ENCODE assay signal across 8 cellular contexts in the genomic region with DNA sequence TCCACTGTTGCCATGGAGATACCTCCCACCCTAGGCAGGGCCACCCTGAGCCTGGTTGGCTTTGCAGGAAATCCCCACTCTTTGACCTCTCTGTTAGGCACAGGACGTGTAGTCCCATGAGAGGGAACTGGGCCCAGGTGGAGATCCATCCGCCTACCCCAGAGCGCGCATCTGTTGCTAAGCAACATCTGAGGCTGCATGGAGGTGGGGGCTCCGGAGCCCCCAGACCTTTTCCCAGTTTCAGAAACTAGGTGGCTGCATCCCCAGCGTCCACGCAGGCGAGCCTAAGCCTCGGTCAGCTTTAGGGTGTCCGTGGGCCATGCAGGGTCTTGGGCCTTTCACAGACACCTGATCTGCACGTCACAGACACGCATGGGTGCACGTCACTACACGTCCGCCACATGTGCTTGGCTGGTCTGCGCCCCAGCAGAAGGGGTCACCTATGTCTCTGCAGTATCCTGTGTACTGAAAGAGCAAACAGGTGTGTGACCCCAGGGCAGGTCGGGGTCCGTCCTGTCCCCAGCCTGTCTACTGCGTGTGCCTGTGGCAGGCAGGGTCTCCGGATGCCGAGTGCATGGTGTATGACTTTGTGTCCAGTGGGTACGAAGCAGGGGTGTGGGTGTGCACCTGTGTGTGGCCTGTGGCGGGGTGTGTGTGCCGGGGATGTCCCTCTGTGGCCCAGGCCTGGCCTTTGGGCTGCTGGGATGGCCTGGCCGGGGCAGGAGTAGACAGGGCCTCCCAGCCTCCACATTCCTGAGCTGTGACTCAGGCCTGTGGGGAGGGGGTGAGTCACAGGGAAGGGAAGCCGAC. TPM values are rescaled to one million over a fixed set of nuclear protein-coding genes. Genes with fewer than 3 reads are reported as not detected.
DNase-seq lines count a peak whose midpoint lies in the region; ATAC-seq lines count a peak whose summit lies in the region.

No MANE protein-coding gene starts in this region.

- peak overlapping the region; percentile 38 for H3K4me3 Mint-ChIP-seq in activated naive CD4-positive, alpha-beta T cell treated with anti-CD3 and anti-CD28 coated beads for 36 hours
- peak overlapping the region; percentile 44 for H3K4me3 Mint-ChIP-seq in activated CD4-positive, alpha-beta memory T cell treated with anti-CD3 and anti-CD28 coated beads, Interleukin-2, amount 10 ng/mL, durations not matched to agents 7 days and 5 days

- H3K27me3 Mint-ChIP-seq in activated naive CD4-positive, alpha-beta T cell treated with anti-CD3 and anti-CD28 coated beads for 36 hours (ENCODE audit: low read depth), result no peaks in the 10 kb centered on the region
- H3K27me3 Mint-ChIP-seq in activated CD4-positive, alpha-beta memory T cell treated with anti-CD3 and anti-CD28 coated beads, Interleukin-2, amount 10 ng/mL, durations not matched to agents 7 days and 5 days, result peaks cover 3% of the 10 kb centered on the region

- H3K27ac Mint-ChIP-seq in activated naive CD4-positive, alpha-beta T cell treated with anti-CD3 and anti-CD28 coated beads for 36 hours, result no peak overlapping the region
- H3K27ac Mint-ChIP-seq in activated CD4-positive, alpha-beta memory T cell treated with anti-CD3 and anti-CD28 coated beads, Interleukin-2, amount 10 ng/mL, durations not matched to agents 7 days and 5 days, result peak overlapping the region; percentile 65

- no peaks in the 10 kb centered on the region for H3K9me3 Mint-ChIP-seq in activated naive CD4-positive, alpha-beta T cell treated with anti-CD3 and anti-CD28 coated beads for 36 hours
- no peaks in the 10 kb centered on the region for H3K9me3 Mint-ChIP-seq in activated CD4-positive, alpha-beta memory T cell treated with anti-CD3 and anti-CD28 coated beads, Interleukin-2, amount 10 ng/mL, durations not matched to agents 7 days and 5 days

- POLR2A ChIA-PET in activated CD4-positive, alpha-beta memory T cell treated with anti-CD3 and anti-CD28 coated beads, Interleukin-2, amount 10 ng/mL, durations not matched to agents 7 days and 5 days (lab: Charles Lee), result interaction anchor here (0.9 to 10.9 kb wide), 5 partner anchors 7 to 21 kb away, joined by 4 to 266 read pairs (median 119); a partner anchor contains a TSS

- CTCF ChIA-PET in activated naive CD4-positive, alpha-beta T cell treated with anti-CD3 and anti-CD28 coated beads for 36 hours (lab: Charles Lee), result interaction anchor here (1.6 to 11.1 kb wide), 2 partner anchors 12 to 21 kb away, joined by 13 to 233 read pairs; a partner anchor contains a TSS
- CTCF ChIA-PET in activated CD4-positive, alpha-beta memory T cell treated with anti-CD3 and anti-CD28 coated beads, Interleukin-2, amount 10 ng/mL, durations not matched to agents 7 days and 5 days (lab: Charles Lee), result interaction anchor here (1.4 to 11.2 kb wide), 4 partner anchors 11 to 244 kb away, joined by 3 to 412 read pairs (median 24); a partner anchor contains a TSS

- peaks cover 8% of the 10 kb centered on the region for H3K36me3 Mint-ChIP-seq in activated naive CD4-positive, alpha-beta T cell treated with anti-CD3 and anti-CD28 coated beads for 36 hours (ENCODE audit: low read depth)
- peaks cover 10% of the 10 kb centered on the region for H3K36me3 Mint-ChIP-seq in activated CD4-positive, alpha-beta memory T cell treated with anti-CD3 and anti-CD28 coated beads, Interleukin-2, amount 10 ng/mL, durations not matched to agents 7 days and 5 days (ENCODE audit: low read depth)

- no peak for ATAC-seq in HG02870 (IDR thresholded peaks at IDR 0.05; ENCODE audit: unreplicated experiment)

- intact Hi-C loops in activated naive CD4-positive, alpha-beta T cell treated with anti-CD3 and anti-CD28 coated beads for 36 hours (cut with micrococcal nuclease), result loop anchor here (5.0 kb wide), 2 partner anchors 603 to 653 kb away; a partner anchor contains a TSS

- no peak for DNase-seq in activated naive CD4-positive, alpha-beta T cell treated with anti-CD3 and anti-CD28 coated beads for 36 hours
- DNase-seq in activated naive CD4-positive, alpha-beta T cell treated with anti-CD3 and anti-CD28 coated beads, Interleukin-2, amount 50 U/mL, for 16 hours, result no peak
- no peak for DNase-seq in activated CD4-positive, alpha-beta memory T cell treated with anti-CD3 and anti-CD28 coated beads, Interleukin-2, amount 10 ng/mL, durations not matched to agents 7 days and 5 days
- peak; percentile 95 for DNase-seq in glomerular visceral epithelial cell (ENCODE audit: extremely low spot score)
- DNase-seq in renal cortical epithelial cell (ENCODE audit: low read depth), result peak; percentile 72
- DNase-seq in NCI-H1092 (lab: John Stamatoyannopoulos, UW), result no peak
- no peak for DNase-seq in effector CD4-positive, alpha-beta T cell

- H3K4me1 Mint-ChIP-seq in activated naive CD4-positive, alpha-beta T cell treated with anti-CD3 and anti-CD28 coated beads for 36 hours (ENCODE audit: low read depth), result peaks cover 45% of the 10 kb centered on the region
- peaks cover 51% of the 10 kb centered on the region for H3K4me1 Mint-ChIP-seq in activated CD4-positive, alpha-beta memory T cell treated with anti-CD3 and anti-CD28 coated beads, Interleukin-2, amount 10 ng/mL, durations not matched to agents 7 days and 5 days

RNA-seq across cellular contexts. Expression of a gene that starts 4.1 kb away (rescaled TPM):
- 100 to 1,000 TPM; 167 to 183 TPM for total RNA-seq in activated naive CD4-positive, alpha-beta T cell treated with anti-CD3 and anti-CD28 coated beads for 36 hours
- 100 to 1,000 TPM; 203 to 204 TPM for total RNA-seq in activated CD4-positive, alpha-beta memory T cell treated with anti-CD3 and anti-CD28 coated beads, Interleukin-2, amount 10 ng/mL, durations not matched to agents 7 days and 5 days
- 174 and 314 TPM in 2 replicates for total RNA-seq in renal cortical epithelial cell

RNA-seq across cellular contexts. Expression of a gene that starts 10.3 kb away (rescaled TPM):
- total RNA-seq in activated naive CD4-positive, alpha-beta T cell treated with anti-CD3 and anti-CD28 coated beads for 36 hours, result 10 to 100 TPM; 62.8 to 65.3 TPM
- 10 to 100 TPM; 45.9 to 50.1 TPM for total RNA-seq in activated CD4-positive, alpha-beta memory T cell treated with anti-CD3 and anti-CD28 coated beads, Interleukin-2, amount 10 ng/mL, durations not matched to agents 7 days and 5 days
- 13.9 and 21.5 TPM in 2 replicates for total RNA-seq in renal cortical epithelial cell

RNA-seq across cellular contexts. Expression of a gene that starts 16.6 kb away (rescaled TPM):
- 10 to 100 TPM; 50.1 to 52.9 TPM for total RNA-seq in activated naive CD4-positive, alpha-beta T cell treated with anti-CD3 and anti-CD28 coated beads for 36 hours
- total RNA-seq in activated CD4-positive, alpha-beta memory T cell treated with anti-CD3 and anti-CD28 coated beads, Interleukin-2, amount 10 ng/mL, durations not matched to agents 7 days and 5 days, result 10 to 100 TPM; 86.2 to 88.6 TPM
- 12.2 and 44.9 TPM in 2 replicates for total RNA-seq in renal cortical epithelial cell

RNA-seq across cellular contexts. Expression of a gene that starts 20.7 kb away (rescaled TPM):
- total RNA-seq in activated naive CD4-positive, alpha-beta T cell treated with anti-CD3 and anti-CD28 coated beads for 36 hours, result not detected
- total RNA-seq in activated CD4-positive, alpha-beta memory T cell treated with anti-CD3 and anti-CD28 coated beads, Interleukin-2, amount 10 ng/mL, durations not matched to agents 7 days and 5 days, result not detected
- total RNA-seq in renal cortical epithelial cell, result 0.10 TPM in 1 of 2 replicates, not detected in the other

RNA-seq across cellular contexts. Expression of a gene that starts 23.5 kb away (rescaled TPM):
- total RNA-seq in activated naive CD4-positive, alpha-beta T cell treated with anti-CD3 and anti-CD28 coated beads for 36 hours, result 100 to 1,000 TPM; 153 TPM
- total RNA-seq in activated CD4-positive, alpha-beta memory T cell treated with anti-CD3 and anti-CD28 coated beads, Interleukin-2, amount 10 ng/mL, durations not matched to agents 7 days and 5 days, result 100 to 1,000 TPM; 171 to 173 TPM
- 29.0 and 29.2 TPM in 2 replicates for total RNA-seq in renal cortical epithelial cell

Comparison
In these comparisons a context has a peak if more than half of its experiments do, and no peak if none do; other contexts are left out.
1. DNase-seq: peak in glomerular visceral epithelial cell (single experiment) and renal cortical epithelial cell (single experiment); none in activated naive CD4-positive, alpha-beta T cell treated with anti-CD3 and anti-CD28 coated beads for 36 hours (single experiment), activated naive CD4-positive, alpha-beta T cell treated with anti-CD3 and anti-CD28 coated beads, Interleukin-2, amount 50 U/mL, for 16 hours (single experiment), activated CD4-positive, alpha-beta memory T cell treated with anti-CD3 and anti-CD28 coated beads, Interleukin-2, amount 10 ng/mL, durations not matched to agents 7 days and 5 days (single experiment), NCI-H1092 (single experiment) and effector CD4-positive, alpha-beta T cell (single experiment).